1 cellular context compared by ENCODE assay signal in genomic region chr3:156553705-156554356, GRCh38.
TF ChIP-seq lines count a peak whose summit lies in the region.

No MANE protein-coding gene starts in this region.

TF ChIP-seq in HEK293, 187 proteins besides CTCF, POLR2A, EP300 and RAD21 (continued from another document):
- TF ChIP-seq, protein P1, sequence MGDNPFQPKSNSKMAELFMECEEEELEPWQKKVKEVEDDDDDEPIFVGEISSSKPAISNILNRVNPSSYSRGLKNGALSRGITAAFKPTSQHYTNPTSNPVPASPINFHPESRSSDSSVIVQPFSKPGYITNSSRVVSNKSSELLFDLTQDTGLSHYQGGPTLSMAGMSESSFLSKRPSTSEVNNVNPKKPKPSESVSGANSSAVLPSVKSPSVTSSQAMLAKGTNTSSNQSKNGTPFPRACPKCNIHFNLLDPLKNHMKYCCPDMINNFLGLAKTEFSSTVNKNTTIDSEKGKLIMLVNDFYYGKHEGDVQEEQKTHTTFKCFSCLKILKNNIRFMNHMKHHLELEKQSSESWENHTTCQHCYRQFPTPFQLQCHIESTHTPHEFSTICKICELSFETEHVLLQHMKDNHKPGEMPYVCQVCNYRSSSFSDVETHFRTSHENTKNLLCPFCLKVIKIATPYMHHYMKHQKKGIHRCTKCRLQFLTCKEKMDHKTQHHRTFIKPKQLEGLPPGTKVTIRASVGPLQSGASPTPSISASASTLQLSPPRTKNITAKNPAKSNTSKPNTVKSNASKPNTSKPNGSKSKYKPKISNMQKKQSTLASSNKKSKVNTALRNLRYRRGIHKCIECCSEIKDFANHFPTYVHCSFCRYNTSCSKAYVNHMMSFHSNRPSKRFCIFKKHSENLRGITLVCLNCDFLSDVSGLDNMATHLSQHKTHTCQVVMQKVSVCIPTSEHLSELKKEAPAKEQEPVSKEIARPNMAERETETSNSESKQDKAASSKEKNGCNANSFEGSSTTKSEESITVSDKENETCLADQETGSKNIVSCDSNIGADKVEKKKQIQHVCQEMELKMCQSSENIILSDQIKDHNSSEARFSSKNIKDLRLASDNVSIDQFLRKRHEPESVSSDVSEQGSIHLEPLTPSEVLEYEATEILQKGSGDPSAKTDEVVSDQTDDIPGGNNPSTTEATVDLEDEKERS (tag by site-specific recombination; IDR thresholded peaks at IDR 0.05), result no peak
- TF ChIP-seq, protein P2, sequence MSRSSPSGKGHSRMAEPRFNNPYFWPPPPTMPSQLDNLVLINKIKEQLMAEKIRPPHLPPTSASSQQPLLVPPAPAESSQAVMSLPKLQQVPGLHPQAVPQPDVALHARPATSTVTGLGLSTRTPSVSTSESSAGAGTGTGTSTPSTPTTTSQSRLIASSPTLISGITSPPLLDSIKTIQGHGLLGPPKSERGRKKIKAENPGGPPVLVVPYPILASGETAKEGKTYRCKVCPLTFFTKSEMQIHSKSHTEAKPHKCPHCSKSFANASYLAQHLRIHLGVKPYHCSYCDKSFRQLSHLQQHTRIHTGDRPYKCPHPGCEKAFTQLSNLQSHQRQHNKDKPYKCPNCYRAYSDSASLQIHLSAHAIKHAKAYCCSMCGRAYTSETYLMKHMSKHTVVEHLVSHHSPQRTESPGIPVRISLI (tag by site-specific recombination; IDR thresholded peaks at IDR 0.05), result no peak
- TF ChIP-seq ZNF114 (tag by site-specific recombination; IDR thresholded peaks at IDR 0.05) (no peak), ZNF138 (tag by site-specific recombination; IDR thresholded peaks at IDR 0.05; ENCODE audit: borderline replicate concordance) (no peak), ZNF19 (tag by site-specific recombination; IDR thresholded peaks at IDR 0.05; ENCODE audit: low read depth) (no peak), ZNF624 (tag by site-specific recombination; IDR thresholded peaks at IDR 0.05) (no peak), ZNF2 (tag by site-specific recombination; IDR thresholded peaks at IDR 0.05) (no peak), ZNF214 (tag by site-specific recombination; IDR thresholded peaks at IDR 0.05; ENCODE audit: borderline replicate concordance) (no peak), ZNF248 (tag by site-specific recombination; IDR thresholded peaks at IDR 0.05) (no peak)
- TF ChIP-seq, protein P3, sequence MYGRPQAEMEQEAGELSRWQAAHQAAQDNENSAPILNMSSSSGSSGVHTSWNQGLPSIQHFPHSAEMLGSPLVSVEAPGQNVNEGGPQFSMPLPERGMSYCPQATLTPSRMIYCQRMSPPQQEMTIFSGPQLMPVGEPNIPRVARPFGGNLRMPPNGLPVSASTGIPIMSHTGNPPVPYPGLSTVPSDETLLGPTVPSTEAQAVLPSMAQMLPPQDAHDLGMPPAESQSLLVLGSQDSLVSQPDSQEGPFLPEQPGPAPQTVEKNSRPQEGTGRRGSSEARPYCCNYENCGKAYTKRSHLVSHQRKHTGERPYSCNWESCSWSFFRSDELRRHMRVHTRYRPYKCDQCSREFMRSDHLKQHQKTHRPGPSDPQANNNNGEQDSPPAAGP (tag by site-specific recombination; IDR thresholded peaks at IDR 0.05), result no peak
